9 cellular contexts compared by ENCODE assay signal in the genomic region with DNA sequence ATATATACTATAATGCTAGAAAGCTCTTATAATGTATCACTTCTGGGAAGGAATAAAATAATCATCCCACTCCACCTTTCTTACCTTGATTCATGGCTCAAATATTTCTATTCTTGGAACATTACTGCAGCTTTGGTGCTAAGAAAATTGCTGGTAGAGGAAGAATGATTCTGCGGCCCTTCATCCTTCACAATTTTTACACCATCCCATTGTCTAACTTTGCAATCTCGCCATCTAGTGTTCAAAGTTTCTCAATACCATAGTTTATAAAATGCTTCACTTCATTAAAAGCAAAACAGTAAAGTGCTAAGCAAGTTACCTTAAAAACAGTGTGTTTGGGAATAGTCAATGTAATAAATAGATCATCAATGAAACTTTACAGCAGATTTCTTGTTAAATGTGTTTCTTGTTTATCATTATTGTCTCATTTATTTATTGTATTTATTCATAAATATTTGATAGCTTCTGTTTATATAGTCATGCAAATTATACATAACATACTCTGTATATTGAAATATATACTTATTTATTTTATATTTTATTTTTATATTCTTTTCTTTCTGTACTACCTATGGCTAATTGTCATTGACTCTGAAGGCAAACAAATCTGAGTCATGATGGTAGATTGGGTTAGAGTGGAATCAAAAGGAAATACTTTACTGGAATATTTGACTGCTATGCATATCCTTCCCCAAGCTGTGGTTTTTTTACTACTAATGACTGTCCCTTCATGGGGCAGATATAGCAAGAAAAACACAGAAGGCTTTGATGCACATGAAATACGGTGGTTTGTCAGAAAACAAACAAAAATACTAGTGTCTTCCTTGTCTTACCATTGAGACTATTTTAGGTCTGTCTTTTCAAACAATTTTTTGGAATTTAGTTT.
DNase-seq lines count a peak whose midpoint lies in the region; ATAC-seq, FAIRE-seq and TF ChIP-seq lines count a peak whose summit lies in the region.
"Had no signal": no experiment of that assay in that cellular context is flagged by ENCODE, and none has a peak within 500 bp of the region (broad histone marks: within the 10 kb centered on the region; RNA-seq: fewer than 3 reads in every experiment).

No MANE protein-coding gene starts in this region.

- no peaks in the 10 kb centered on the region for H3K79me2 ChIP-seq in H1 (ENCODE audit: control insufficient read depth in 1 of 2, insufficient read depth in 2 of 2, low read length in 2 of 2)

- no peak overlapping the region for H3K23ac ChIP-seq in H1 (ENCODE audit: insufficient read length)

- no peaks in the 10 kb centered on the region for H4K20me1 ChIP-seq in H1 (replicated peaks in 1 of 2; ENCODE audit: control insufficient read depth in 1 of 2, insufficient read depth in 2 of 2, low read length in 2 of 2)

- H3K4me1 ChIP-seq in H1 (replicated peaks in 1 of 4; ENCODE audit: control insufficient read depth in 3 of 4, insufficient read depth in 4 of 4, low read length in 3 of 4), result no peaks in the 10 kb centered on the region

- no peak overlapping the region for H3K14ac ChIP-seq in H1 (ENCODE audit: insufficient read length)

- H2AFZ ChIP-seq in H1 (ENCODE audit: low read length), result no peak overlapping the region

- H3K79me1 ChIP-seq in H1 (ENCODE audit: low read depth, low read length), result no peaks in the 10 kb centered on the region

- H3K27ac ChIP-seq in H1 (ENCODE audit: low read depth, low read length), result no peak overlapping the region

- no peak overlapping the region for H4K5ac ChIP-seq in H1 (ENCODE audit: insufficient read length, low read depth, low read length)

- no peak overlapping the region for H3K4ac ChIP-seq in H1 (replicated peaks; ENCODE audit: insufficient read length, low read depth, low read length)

- no peaks in the 10 kb centered on the region for H3K36me3 ChIP-seq in H1 (ENCODE audit: control insufficient read depth in 2 of 4, insufficient read depth in 4 of 4, low read length in 3 of 4)

- H3K9me3 ChIP-seq in H1 (ENCODE audit: insufficient read depth in 2 of 2, low read depth in 1 of 2, low read length in 1 of 2), result no peaks in the 10 kb centered on the region

- no peaks in the 10 kb centered on the region for H3K23me2 ChIP-seq in H1 (ENCODE audit: low read depth, low read length)

- peaks cover 6% of the 10 kb centered on the region for H3K9me3 Mint-ChIP-seq in nephron
- H3K9me3 Mint-ChIP-seq in activated naive CD4-positive, alpha-beta T cell treated with anti-CD3 and anti-CD28 coated beads, Interleukin-2, amount 50 U/mL, for 72 hours, result peaks cover 5 to 6% of the 10 kb centered on the region in 2 donors
- H3K9me3 Mint-ChIP-seq: dendritic cell treated with granulocyte-macrophage colony-stimulating factor and Interleukin-4, amounts not matched to agents 40 ng/mL and 50 ng/mL, for 4 days had no signal

- POLR2A ChIA-PET in H1 (lab: Charles Lee; ENCODE audit: partially characterized antibody), result interaction anchor here (1.5 kb wide), 1 partner anchor 142 kb away, joined by 4 read pairs; no protein-coding TSS in a partner anchor

- H3K27me3 Mint-ChIP-seq in nephron (ENCODE audit: low read depth), result no peaks in the 10 kb centered on the region
- H3K27me3 Mint-ChIP-seq: dendritic cell treated with granulocyte-macrophage colony-stimulating factor and Interleukin-4, amounts not matched to agents 40 ng/mL and 50 ng/mL, for 4 days had no signal

- peak overlapping the region; percentile 6 to 13 (median 9) for H3K27ac Mint-ChIP-seq in nephron
- H3K27ac Mint-ChIP-seq in activated naive CD4-positive, alpha-beta T cell treated with anti-CD3 and anti-CD28 coated beads, Interleukin-2, amount 50 U/mL, for 72 hours, result no peak overlapping the region
- H3K27ac Mint-ChIP-seq: dendritic cell treated with granulocyte-macrophage colony-stimulating factor and Interleukin-4, amounts not matched to agents 40 ng/mL and 50 ng/mL, for 4 days had no signal

- H3K4me1 Mint-ChIP-seq in nephron, result peaks cover 22% of the 10 kb centered on the region

- H3K36me3 Mint-ChIP-seq in nephron (ENCODE audit: low read depth), result peaks cover 31% of the 10 kb centered on the region
- H3K36me3 Mint-ChIP-seq in activated naive CD4-positive, alpha-beta T cell treated with anti-CD3 and anti-CD28 coated beads, Interleukin-2, amount 50 U/mL, for 72 hours, result no peaks in the 10 kb centered on the region

- H3K27me3 ChIP-seq in H1 (replicated peaks in 1 of 4; ENCODE audit: control insufficient read depth in 3 of 4, extremely low read depth in 1 of 4, insufficient read depth in 3 of 4, low read length in 3 of 4), result no peaks in the 10 kb centered on the region

- H3K18ac ChIP-seq in H1 (ENCODE audit: extremely low read depth, low read length), result no peak overlapping the region

- no peak overlapping the region for H2BK20ac ChIP-seq in H1 (ENCODE audit: low read length)

- no peak overlapping the region for H3K56ac ChIP-seq in H1 (replicated peaks; ENCODE audit: insufficient read length, low read depth, low read length)

- H4K91ac ChIP-seq in H1 (replicated peaks; ENCODE audit: insufficient read length, low read length), result no peak overlapping the region

- no peak for TF ChIP-seq EP300 in H1 (IDR thresholded peaks at IDR 0.05; ENCODE audit: borderline replicate concordance in 1 of 2, low read depth in 2 of 2, low read length in 2 of 2)

- H3K9ac ChIP-seq in H1 (replicated peaks in 1 of 4; ENCODE audit: extremely low read depth in 1 of 4, low read depth in 3 of 4, low read length in 3 of 4), result no peak overlapping the region

- no peak overlapping the region for H2BK12ac ChIP-seq in H1 (ENCODE audit: low read depth, low read length)

- CTCF ChIA-PET in H1 (lab: Charles Lee; ENCODE audit: partially characterized antibody), result interaction anchor here (0.7 to 4.6 kb wide), 29 partner anchors 10 to 886 kb away, joined by 3 to 53 read pairs (median 4); no protein-coding TSS in a partner anchor

- peak; percentile 85 for FAIRE-seq in A204.1 (lab: Jason Lieb, UNC)
- FAIRE-seq in H1 (lab: Jason Lieb, UNC), result peak; percentile 62

- no peak overlapping the region for H3K4me3 ChIP-seq in H1 (ENCODE audit: extremely low read depth in 1 of 4, insufficient read depth in 2 of 4, low read depth in 3 of 4, low read length in 4 of 4)

- no peak overlapping the region for H2BK5ac ChIP-seq in H1 (ENCODE audit: low read depth, low read length)

- no peak overlapping the region for H4K8ac ChIP-seq in H1 (ENCODE audit: extremely low read depth, insufficient read depth, low read length)

- peak; percentile 4 for DNase-seq in NCI-H82 treated with DMSO at 0.1 percent for 48 hours (lab: John Stamatoyannopoulos, UW; ENCODE audit: unreplicated experiment)
- no peak for DNase-seq in H1 (ENCODE audit: low read depth in 1 of 2, low spot score in 2 of 2)
- no peak for DNase-seq in stimulated activated CD8-positive, alpha-beta memory T cell treated with anti-CD3 and anti-CD28 coated beads, Interleukin-4, amount 100 ng/mL, for 48 hours
- DNase-seq in activated naive CD4-positive, alpha-beta T cell treated with anti-CD3 and anti-CD28 coated beads, Interleukin-2, amount 50 U/mL, for 72 hours (ENCODE audit: low spot score in 2 of 2), result no peak

- no peak overlapping the region for H3K4me2 ChIP-seq in H1 (ENCODE audit: insufficient read depth in 1 of 2, low read depth in 2 of 2, low read length in 2 of 2)

- ATAC-seq in GM18498 (IDR thresholded peaks at IDR 0.05; ENCODE audit: unreplicated experiment) (peak; percentile 61), HG03354 (IDR thresholded peaks at IDR 0.05; ENCODE audit: poor library complexity, severe bottlenecking, unreplicated experiment) (peak; percentile 73)
- ATAC-seq in activated naive CD4-positive, alpha-beta T cell treated with anti-CD3 and anti-CD28 coated beads, Interleukin-2, amount 50 U/mL, for 72 hours, result no peak

- no peak for TF ChIP-seq POLR2A in H1 (IDR thresholded peaks at IDR 0.05; ENCODE audit: control extremely low read depth in 1 of 2, low read depth in 2 of 2, low read length in 2 of 2)

- no peak overlapping the region for H2BK15ac ChIP-seq in H1 (ENCODE audit: low read length)

- TF ChIP-seq CTCF in H1 (IDR thresholded peaks at IDR 0.05; ENCODE audit: control extremely low read depth in 1 of 3, insufficient read depth in 1 of 3, low read depth in 1 of 3, low read length in 3 of 3), result peak in 2 of 3 experiments; percentile 46 to 54; a peak in 2 of 4 replicates
- TF ChIP-seq CTCF in nephron (IDR thresholded peaks at IDR 0.05; ENCODE audit: unreplicated experiment in 3 of 3), result peak; percentile 63 to 77 (median 67)

- 55% methylated on average over 3 of the region's 3 CpGs; no CpG with 5 or more reads in 1 of the 2 experiments for WGBS in H1 (ENCODE audit: extremely low coverage in 1 of 2, insufficient coverage in 1 of 2, insufficient read length in 1 of 2, insufficient replicate concordance in 2 of 2, low coverage in 1 of 2, low lambda C conversion rate in 2 of 2, missing lambda C conversion rate in 1 of 2), 2 experiments

- H2AK5ac ChIP-seq in H1 (ENCODE audit: low read depth, low read length), result no peak overlapping the region

- H2BK120ac ChIP-seq in H1 (replicated peaks; ENCODE audit: low read depth, low read length), result no peak overlapping the region

- no peak overlapping the region for H3K4me3 Mint-ChIP-seq in nephron
- H3K4me3 Mint-ChIP-seq: dendritic cell treated with granulocyte-macrophage colony-stimulating factor and Interleukin-4, amounts not matched to agents 40 ng/mL and 50 ng/mL, for 4 days had no signal

- peak; percentile 75 to 79 for TF ChIP-seq RAD21 in H1 (IDR thresholded peaks at IDR 0.05 in 1 of 2, conservative IDR thresholded peaks at IDR 0.05 in 1 of 2; ENCODE audit: low read depth in 2 of 2, low read length in 2 of 2)

TF ChIP-seq in H1, 55 proteins besides CTCF, POLR2A, EP300 and RAD21 (continues in another document):
- TF ChIP-seq TEAD4 (IDR thresholded peaks at IDR 0.05; ENCODE audit: low read depth, low read length), result no peak
- no peak for TF ChIP-seq SRF (IDR thresholded peaks at IDR 0.05; ENCODE audit: low read depth, low read length)
- no peak for TF ChIP-seq EGR1 (IDR thresholded peaks at IDR 0.05; ENCODE audit: borderline replicate concordance, low read depth, low read length)
- no peak for TF ChIP-seq RFX5 (IDR thresholded peaks at IDR 0.05; ENCODE audit: borderline replicate concordance, low read depth, low read length)
- no peak for TF ChIP-seq ZNF274 (IDR thresholded peaks at IDR 0.05; ENCODE audit: borderline replicate concordance, extremely low read depth, low read length)
- no peak for TF ChIP-seq CBX8 (IDR thresholded peaks at IDR 0.05; ENCODE audit: borderline replicate concordance, low read depth, low read length)
- TF ChIP-seq CREB1 (IDR thresholded peaks at IDR 0.05), result no peak
- no peak for TF ChIP-seq EZH2 (IDR thresholded peaks at IDR 0.05; ENCODE audit: low read depth, low read length, severe bottlenecking)
- TF ChIP-seq CTBP2 (IDR thresholded peaks at IDR 0.05; ENCODE audit: borderline replicate concordance, insufficient read depth, insufficient read length, low read length), result no peak
- TF ChIP-seq SP1 (IDR thresholded peaks at IDR 0.05; ENCODE audit: low read depth, low read length), result no peak
- no peak for TF ChIP-seq RNF2 (IDR thresholded peaks at IDR 0.05; ENCODE audit: borderline replicate concordance, low read depth, low read length, missing control alignments, poor library complexity, severe bottlenecking)

Comparison
In these comparisons a context has a peak if more than half of its experiments do, and no peak if none do; other contexts are left out.
1. ATAC-seq: peak in GM18498 (single experiment) and HG03354 (single experiment); none in activated naive CD4-positive, alpha-beta T cell treated with anti-CD3 and anti-CD28 coated beads, Interleukin-2, amount 50 U/mL, for 72 hours (0 of 2).
2. H3K27ac Mint-ChIP-seq: peak in nephron (3 of 3); none in activated naive CD4-positive, alpha-beta T cell treated with anti-CD3 and anti-CD28 coated beads, Interleukin-2, amount 50 U/mL, for 72 hours (0 of 2).